25 cellular contexts compared by ENCODE assay signal in genomic region chr14:24077086-24077485, GRCh38. TPM values are rescaled to one million over a fixed set of nuclear protein-coding genes. Genes with fewer than 3 reads are reported as not detected.
A peak's percentile ranks its signal among the peaks of the same experiment; 100 is the strongest.
DNase-seq lines count a peak whose midpoint lies in the region; ATAC-seq, FAIRE-seq and TF ChIP-seq lines count a peak whose summit lies in the region.
"Had no signal": no experiment of that assay in that cellular context is flagged by ENCODE, and none has a peak within 500 bp of the region (broad histone marks: within the 10 kb centered on the region; RNA-seq: fewer than 3 reads in every experiment).

No MANE protein-coding gene starts in this region.

- no peaks in the 10 kb centered on the region for H3K79me1 ChIP-seq in H9 (ENCODE audit: insufficient read depth, low read depth, low read length, poor library complexity, severe bottlenecking)

- intact Hi-C loops in HepG2 (cut with micrococcal nuclease; ENCODE audit: unreplicated experiment) = no loop called here
- intact Hi-C loops in right lobe of liver (cut with DNase I) = no loop called here

- no peak overlapping the region for H3K4ac ChIP-seq in H9 (ENCODE audit: low read depth, low read length)

- ATAC-seq in HepG2 = no peak
- ATAC-seq in right lobe of liver = no peak
- ATAC-seq in activated T-helper 17 cell treated with anti-CD3 and anti-CD28 coated beads, Interleukin-2, amount 50 U/mL, for 72 hours (replicated peaks) = no peak
- no peak for ATAC-seq in memory B cell (ENCODE audit: low read depth)
- ATAC-seq in stimulated activated effector memory CD8-positive, alpha-beta T cell treated with anti-CD3 and anti-CD28 coated beads, Interleukin-12 subunit alpha, Interleukin-12 subunit beta, amount 100 ng/mL, for 72 hours = no peak
- ATAC-seq: GM23338 had no signal

- no peak for FAIRE-seq in HepG2 (lab: Jason Lieb, UNC)
- FAIRE-seq: GM12891, GM18507, H54 had no signal

- WGBS in HepG2 (ENCODE audit: low lambda C conversion rate) = 78% methylated on average over 23 of the region's 23 CpGs
- 98% methylated on average over 7 of the region's 23 CpGs for WGBS in right lobe of liver (ENCODE audit: insufficient coverage, low coverage, low lambda C conversion rate, missing lambda C conversion rate)
- WGBS in H9 (ENCODE audit: extremely low coverage, insufficient read length, low lambda C conversion rate) = no CpG with 5 or more reads among the region's 23 CpGs

- H3K14ac ChIP-seq in H9 (ENCODE audit: insufficient read depth, low read length) = no peak overlapping the region

- BruUV-seq in HepG2 (replicated peaks; lab: Mats Ljungman, UMichigan) = no TSS peak

- CTCF ChIA-PET in HepG2 (lab: Yijun Ruan, JAX; ENCODE audit: low intra/inter-chr PET ratio, low total read pairs) = no interaction called here

- H3K27ac Mint-ChIP-seq in activated T-helper 17 cell treated with anti-CD3 and anti-CD28 coated beads, Interleukin-2, amount 50 U/mL, for 72 hours = peak overlapping the region; percentile 59
- H3K27ac Mint-ChIP-seq in memory B cell = peak overlapping the region; percentile 63
- peak overlapping the region; percentile 78 for H3K27ac Mint-ChIP-seq in stimulated activated effector memory CD8-positive, alpha-beta T cell treated with anti-CD3 and anti-CD28 coated beads, Interleukin-12 subunit alpha, Interleukin-12 subunit beta, amount 100 ng/mL, for 72 hours
- H3K27ac Mint-ChIP-seq in H9 = no peak overlapping the region
- H3K27ac Mint-ChIP-seq: GM23338 had no signal

- H3K56ac ChIP-seq in H9 (ENCODE audit: insufficient read length, low read depth, low read length) = no peak overlapping the region

- H3K9me3 ChIP-seq in HepG2 (ENCODE audit: low read length) = no peaks in the 10 kb centered on the region
- no peaks in the 10 kb centered on the region for H3K9me3 ChIP-seq in right lobe of liver
- H3K9me3 ChIP-seq in H9 (ENCODE audit: control insufficient read depth, low read depth, low read length) = no peaks in the 10 kb centered on the region

- H3K27me3 Mint-ChIP-seq in activated T-helper 17 cell treated with anti-CD3 and anti-CD28 coated beads, Interleukin-2, amount 50 U/mL, for 72 hours = no peaks in the 10 kb centered on the region
- H3K27me3 Mint-ChIP-seq in memory B cell (no peaks in the 10 kb centered on the region), H9 (ENCODE audit: low read depth) (peaks cover 12% of the 10 kb centered on the region)
- H3K27me3 Mint-ChIP-seq: CD4-positive, alpha-beta memory T cell had no signal

- H2BK5ac ChIP-seq in H9 (ENCODE audit: insufficient read length, low read length) = no peak overlapping the region

- H3K27me3 ChIP-seq in HepG2 (ENCODE audit: control insufficient read depth in 1 of 2, insufficient read depth in 2 of 2, low read length in 2 of 2) (peaks cover 18 to 64% of the 10 kb centered on the region in 2 experiments), right lobe of liver (no peaks in the 10 kb centered on the region), H9 (ENCODE audit: insufficient read depth, low read length) (no peaks in the 10 kb centered on the region; the same call in 1 of the 2 replicates)

- no peak overlapping the region for H3K23ac ChIP-seq in H9 (ENCODE audit: insufficient read length, low read depth, low read length)

- no peak overlapping the region for H3K4me3 Mint-ChIP-seq in activated T-helper 17 cell treated with anti-CD3 and anti-CD28 coated beads, Interleukin-2, amount 50 U/mL, for 72 hours
- no peak overlapping the region for H3K4me3 Mint-ChIP-seq in memory B cell
- no peak overlapping the region for H3K4me3 Mint-ChIP-seq in stimulated activated effector memory CD8-positive, alpha-beta T cell treated with anti-CD3 and anti-CD28 coated beads, Interleukin-12 subunit alpha, Interleukin-12 subunit beta, amount 100 ng/mL, for 72 hours
- no peak overlapping the region for H3K4me3 Mint-ChIP-seq in H9
- H3K4me3 Mint-ChIP-seq: CD4-positive, alpha-beta memory T cell; GM23338 had no signal

- TF ChIP-seq RAD21 in HepG2 (CRISPR knock-in tag; IDR thresholded peaks at IDR 0.05) = no peak

- TF ChIP-seq EP300 in HepG2 (IDR thresholded peaks at IDR 0.05; ENCODE audit: low read depth in 2 of 2, low read length in 2 of 2) (no peak), HepG2 (CRISPR knock-in tag; IDR thresholded peaks at IDR 0.05; ENCODE audit: borderline replicate concordance) (no peak)

- H3K4me1 Mint-ChIP-seq in activated T-helper 17 cell treated with anti-CD3 and anti-CD28 coated beads, Interleukin-2, amount 50 U/mL, for 72 hours = peaks cover 4% of the 10 kb centered on the region
- H3K4me1 Mint-ChIP-seq in memory B cell = peaks cover 32% of the 10 kb centered on the region
- peaks cover 40% of the 10 kb centered on the region for H3K4me1 Mint-ChIP-seq in stimulated activated effector memory CD8-positive, alpha-beta T cell treated with anti-CD3 and anti-CD28 coated beads, Interleukin-12 subunit alpha, Interleukin-12 subunit beta, amount 100 ng/mL, for 72 hours
- H3K4me1 Mint-ChIP-seq in H9 = peaks cover 35 to 44% of the 10 kb centered on the region in 2 experiments

- H4K20me1 ChIP-seq in HepG2 (ENCODE audit: insufficient read depth, low read length) = no peaks in the 10 kb centered on the region
- no peaks in the 10 kb centered on the region for H4K20me1 ChIP-seq in H9 (ENCODE audit: control insufficient read depth, insufficient read depth, insufficient read length)

- no peak overlapping the region for H3T11ph ChIP-seq in H9 (ENCODE audit: low read length)

- H3K27ac ChIP-seq in HepG2 (ENCODE audit: extremely low read length, insufficient read depth, low read length) (no peak overlapping the region), right lobe of liver (no peak overlapping the region), H9 (ENCODE audit: insufficient read length, low read depth, low read length) (no peak overlapping the region)

- H3K79me2 ChIP-seq in HepG2 (ENCODE audit: insufficient read depth, low read length) (no peaks in the 10 kb centered on the region), H9 (ENCODE audit: insufficient read depth, low read length) (no peaks in the 10 kb centered on the region)

- TF ChIP-seq CTCF in HepG2 (CRISPR knock-in tag; IDR thresholded peaks at IDR 0.05) (no peak), right lobe of liver (IDR thresholded peaks at IDR 0.05) (no peak), H9 (conservative IDR thresholded peaks at IDR 0.05) (no peak)

- H3K4me3 ChIP-seq in HepG2 (replicated peaks in 1 of 3; ENCODE audit: insufficient read depth in 1 of 3, low read depth in 2 of 3, low read length in 3 of 3) (no peak overlapping the region), right lobe of liver (no peak overlapping the region)
- H3K4me3 ChIP-seq: GM23338 had no signal

- peaks cover 43% of the 10 kb centered on the region for H3K4me1 ChIP-seq in HepG2 (ENCODE audit: insufficient read depth, low read length)
- peaks cover 0 to 45% (median 21%) of the 10 kb centered on the region in 4 donors for H3K4me1 ChIP-seq in right lobe of liver
- peaks cover 5% of the 10 kb centered on the region; the same call in 1 of the 2 replicates for H3K4me1 ChIP-seq in H9 (ENCODE audit: insufficient read depth, low read length)

- no peak overlapping the region for H3K9ac ChIP-seq in HepG2 (ENCODE audit: insufficient read depth, low read depth, low read length)
- H3K9ac ChIP-seq in H9 (ENCODE audit: extremely low read depth, insufficient read length, low read length) = no peak overlapping the region

- H3K18ac ChIP-seq in H9 (ENCODE audit: insufficient read length, low read depth, low read length) = no peak overlapping the region

- H3K36me3 ChIP-seq in HepG2 (replicated peaks in 1 of 2; ENCODE audit: control insufficient read depth in 1 of 2, insufficient read depth in 2 of 2, low read length in 2 of 2) (no peaks in the 10 kb centered on the region), right lobe of liver (no peaks in the 10 kb centered on the region)

- H2BK120ac ChIP-seq in H9 (ENCODE audit: low read depth, low read length, poor library complexity, severe bottlenecking) = no peak overlapping the region

- H2AFZ ChIP-seq in HepG2 (ENCODE audit: low read length) (no peak overlapping the region), H9 (ENCODE audit: low read length) (no peak overlapping the region)
- H2AFZ ChIP-seq: GM23338 had no signal

- DNase-seq in HepG2 (ENCODE audit: low spot score) = no peak
- no peak for DNase-seq in right lobe of liver
- DNase-seq in memory B cell (ENCODE audit: low spot score in 2 of 2) = no peak
- no peak for DNase-seq in stimulated activated effector memory CD8-positive, alpha-beta T cell treated with anti-CD3 and anti-CD28 coated beads, Interleukin-12 subunit alpha, Interleukin-12 subunit beta, amount 100 ng/mL, for 72 hours (ENCODE audit: low spot score in 2 of 2)
- DNase-seq in NCI-H524 (lab: John Stamatoyannopoulos, UW) = no peak
- DNase-seq in activated CD4-positive, alpha-beta T cell treated with anti-CD3 and anti-CD28 coated beads for 48 hours = no peak
- DNase-seq in H9 = no peak
- DNase-seq: C1 segment of cervical spinal cord; Calu3; CD4-positive, alpha-beta memory T cell; COR-L47; DMS53; DMS79 treated with DMSO at 0.1 percent for 48 hours; GF-D8; HCEC 1CT had no signal

- H4K8ac ChIP-seq in H9 (replicated peaks; ENCODE audit: insufficient read length, low read depth, low read length) = no peak overlapping the region

- H2BK15ac ChIP-seq in H9 (ENCODE audit: low read depth, low read length) = no peak overlapping the region

- no peak overlapping the region for H2AK5ac ChIP-seq in H9 (ENCODE audit: insufficient read length, low read length)

- no peaks in the 10 kb centered on the region for H3K36me3 Mint-ChIP-seq in activated T-helper 17 cell treated with anti-CD3 and anti-CD28 coated beads, Interleukin-2, amount 50 U/mL, for 72 hours (ENCODE audit: low read depth)
- H3K36me3 Mint-ChIP-seq in memory B cell (no peaks in the 10 kb centered on the region), H9 (ENCODE audit: insufficient read depth in 1 of 3, low read depth in 3 of 3) (no peaks in the 10 kb centered on the region; a peak in 1 of 7 replicates)
- peaks cover 8% of the 10 kb centered on the region for H3K36me3 Mint-ChIP-seq in stimulated activated effector memory CD8-positive, alpha-beta T cell treated with anti-CD3 and anti-CD28 coated beads, Interleukin-12 subunit alpha, Interleukin-12 subunit beta, amount 100 ng/mL, for 72 hours
- H3K36me3 Mint-ChIP-seq: CD4-positive, alpha-beta memory T cell had no signal

- no peak overlapping the region for H2BK12ac ChIP-seq in H9 (ENCODE audit: insufficient read length, low read depth, low read length)

- H3K9me3 Mint-ChIP-seq in activated T-helper 17 cell treated with anti-CD3 and anti-CD28 coated beads, Interleukin-2, amount 50 U/mL, for 72 hours = no peaks in the 10 kb centered on the region
- no peaks in the 10 kb centered on the region for H3K9me3 Mint-ChIP-seq in memory B cell
- no peaks in the 10 kb centered on the region for H3K9me3 Mint-ChIP-seq in stimulated activated effector memory CD8-positive, alpha-beta T cell treated with anti-CD3 and anti-CD28 coated beads, Interleukin-12 subunit alpha, Interleukin-12 subunit beta, amount 100 ng/mL, for 72 hours
- no peaks in the 10 kb centered on the region for H3K9me3 Mint-ChIP-seq in H9
- H3K9me3 Mint-ChIP-seq: CD4-positive, alpha-beta memory T cell; GM23338 had no signal

- TF ChIP-seq POLR2A in HepG2 (IDR thresholded peaks at IDR 0.05; ENCODE audit: insufficient read depth in 1 of 2, low read depth in 2 of 2, low read length in 2 of 2) (no peak), right lobe of liver (IDR thresholded peaks at IDR 0.05) (no peak)

- H4K5ac ChIP-seq in H9 (ENCODE audit: insufficient read length, low read depth, low read length) = no peak overlapping the region

- in situ Hi-C loops in HepG2 (cut with HindIII; ENCODE audit: extremely low pct_ligation_motif_present, low pct_unique_long_range_greater_than_20kb) = no loop called here

- POLR2A ChIA-PET in HepG2 (lab: Yijun Ruan, JAX) = interaction anchor here (8.3 kb wide), 1 partner anchor 18 kb away, joined by 68 read pairs; the partner anchor contains the start of gene PCK2

- no peak overlapping the region for H4K91ac ChIP-seq in H9 (ENCODE audit: insufficient read length, low read depth, low read length)

- H3K23me2 ChIP-seq in H9 (ENCODE audit: insufficient read length, low read depth, low read length, poor library complexity, severe bottlenecking) = peaks cover 4% of the 10 kb centered on the region

- H2BK20ac ChIP-seq in H9 (ENCODE audit: low read depth, low read length, poor library complexity, severe bottlenecking) = no peak overlapping the region

- H3K4me2 ChIP-seq in HepG2 (ENCODE audit: low read depth, low read length) = no peak overlapping the region
- H3K4me2 ChIP-seq in H9 (ENCODE audit: insufficient read depth, insufficient read length, low read length) = no peak overlapping the region
- H3K4me2 ChIP-seq: GM23338 had no signal

RNA-seq across cellular contexts. Expression of gene CPNE6, which starts 5.7 kb away (rescaled TPM):
- not detected in 2 replicates for total RNA-seq in HepG2 (2016; rRNA removed; fragmentation: Illumina TruSeq; extraction: Trizol)
- not detected in 2 replicates for total RNA-seq in HepG2 (2016; cell fraction: cytosol; rRNA removed; fragmentation: Illumina TruSeq; extraction: Trizol; ENCODE audit: low read depth)
- not detected in 2 replicates for total RNA-seq in HepG2 (2016; cell fraction: insoluble cytoplasmic fraction; rRNA removed; fragmentation: Illumina TruSeq; extraction: Trizol)
- not detected in 2 replicates for total RNA-seq in HepG2 (2016; cell fraction: membrane; rRNA removed; fragmentation: Illumina TruSeq; extraction: Trizol)
- not detected in 2 replicates for total RNA-seq in HepG2 (2016; cell fraction: nucleus; rRNA removed; fragmentation: Illumina TruSeq; extraction: Trizol)
- polyA plus RNA-seq in HepG2 (2011; rRNA removed) = 0.03 TPM in 1 of 2 replicates, not detected in the other
- polyA plus RNA-seq in HepG2 (2011; cell fraction: cytosol; rRNA removed) = not detected in 2 replicates
- 0.06 and 0.16 TPM in 2 replicates for polyA plus RNA-seq in HepG2 (2011; cell fraction: nucleus; rRNA removed)
- polyA plus RNA-seq in HepG2 (2012) = 0.05 TPM in 1 of 2 replicates, not detected in the other
- polyA plus RNA-seq in HepG2 (2016; cell fraction: cytosol; fragmentation: Illumina TruSeq; extraction: Trizol; ENCODE audit: low read depth) = not detected in 2 replicates
- not detected in 2 replicates for polyA plus RNA-seq in HepG2 (2016; cell fraction: insoluble cytoplasmic fraction; fragmentation: Illumina TruSeq; extraction: Trizol; ENCODE audit: low read depth)
- not detected in 2 replicates for polyA plus RNA-seq in HepG2 (2016; cell fraction: membrane; fragmentation: Illumina TruSeq; extraction: Trizol; ENCODE audit: low read depth)
- not detected in 2 replicates for polyA plus RNA-seq in HepG2 (2016; cell fraction: nucleus; fragmentation: Illumina TruSeq; extraction: Trizol; ENCODE audit: insufficient read depth, low read depth)
- 0.16 TPM in 1 of 2 replicates, not detected in the other for polyA minus RNA-seq in HepG2 (2011; rRNA and poly(A)+ RNA removed; ENCODE audit: low replicate concordance)
- polyA minus RNA-seq in HepG2 (2011; cell fraction: cytosol; rRNA and poly(A)+ RNA removed) = not detected in 2 replicates
- not detected in 2 replicates for polyA minus RNA-seq in HepG2 (2011; cell fraction: nucleus; rRNA and poly(A)+ RNA removed)
- total RNA-seq in right lobe of liver = under 1 TPM in 4 of 6 experiments, not detected in 2; 0.09 to 0.40 (median 0.18) TPM
- total RNA-seq in activated T-helper 17 cell treated with anti-CD3 and anti-CD28 coated beads, Interleukin-2, amount 50 U/mL, for 72 hours = not detected
- total RNA-seq in H9 (2021) = not detected in 2 replicates
- total RNA-seq: A172; A673; Calu3; CD4-positive, alpha-beta memory T cell; Daoy; G401; GM23338 had no signal
- polyA plus RNA-seq: BJ had no signal

RNA-seq across cellular contexts. Expression of gene PCK2, which starts 17.0 kb away (rescaled TPM):
- total RNA-seq in HepG2 (2016; rRNA removed; fragmentation: Illumina TruSeq; extraction: Trizol) (118 and 129 TPM in 2 replicates), right lobe of liver (100 to 1,000 TPM; 124 to 615 (median 240) TPM), H9 (2021) (48.9 and 50.2 TPM in 2 replicates)
- total RNA-seq in HepG2 (2016; cell fraction: cytosol; rRNA removed; fragmentation: Illumina TruSeq; extraction: Trizol; ENCODE audit: low read depth) = 29.7 and 32.7 TPM in 2 replicates
- 112 and 129 TPM in 2 replicates for total RNA-seq in HepG2 (2016; cell fraction: insoluble cytoplasmic fraction; rRNA removed; fragmentation: Illumina TruSeq; extraction: Trizol)
- total RNA-seq in HepG2 (2016; cell fraction: membrane; rRNA removed; fragmentation: Illumina TruSeq; extraction: Trizol) = 38.2 and 39.1 TPM in 2 replicates
- 96.7 and 121 TPM in 2 replicates for total RNA-seq in HepG2 (2016; cell fraction: nucleus; rRNA removed; fragmentation: Illumina TruSeq; extraction: Trizol)
- 272 and 316 TPM in 2 replicates for polyA plus RNA-seq in HepG2 (2011; rRNA removed)
- 238 and 309 TPM in 2 replicates for polyA plus RNA-seq in HepG2 (2011; cell fraction: cytosol; rRNA removed)
- polyA plus RNA-seq in HepG2 (2011; cell fraction: nucleus; rRNA removed) = 309 TPM in 2 replicates
- polyA plus RNA-seq in HepG2 (2012) = 216 and 286 TPM in 2 replicates
- 19.2 and 20.8 TPM in 2 replicates for polyA plus RNA-seq in HepG2 (2016; cell fraction: cytosol; fragmentation: Illumina TruSeq; extraction: Trizol; ENCODE audit: low read depth)
- 122 and 140 TPM in 2 replicates for polyA plus RNA-seq in HepG2 (2016; cell fraction: insoluble cytoplasmic fraction; fragmentation: Illumina TruSeq; extraction: Trizol; ENCODE audit: low read depth)
- 27.1 and 31.0 TPM in 2 replicates for polyA plus RNA-seq in HepG2 (2016; cell fraction: membrane; fragmentation: Illumina TruSeq; extraction: Trizol; ENCODE audit: low read depth)
- 172 and 175 TPM in 2 replicates for polyA plus RNA-seq in HepG2 (2016; cell fraction: nucleus; fragmentation: Illumina TruSeq; extraction: Trizol; ENCODE audit: insufficient read depth, low read depth)
- 87.1 and 691 TPM in 2 replicates for polyA minus RNA-seq in HepG2 (2011; rRNA and poly(A)+ RNA removed; ENCODE audit: low replicate concordance)
- 204 and 209 TPM in 2 replicates for polyA minus RNA-seq in HepG2 (2011; cell fraction: cytosol; rRNA and poly(A)+ RNA removed)
- polyA minus RNA-seq in HepG2 (2011; cell fraction: nucleus; rRNA and poly(A)+ RNA removed) = 128 and 158 TPM in 2 replicates
- total RNA-seq in activated T-helper 17 cell treated with anti-CD3 and anti-CD28 coated beads, Interleukin-2, amount 50 U/mL, for 72 hours = 10 to 100 TPM; 31.4 to 57.6 TPM

RNA-seq across cellular contexts. Expression of gene CARMIL3, which starts 25.3 kb away (rescaled TPM):
- total RNA-seq in HepG2 (2016; rRNA removed; fragmentation: Illumina TruSeq; extraction: Trizol) (0.13 and 0.27 TPM in 2 replicates), right lobe of liver (1 to 10 TPM in 1 of 6 experiments, under 1 TPM in 5; 0.18 to 1.9 (median 0.29) TPM), H9 (2021) (4.7 and 5.8 TPM in 2 replicates)
- total RNA-seq in HepG2 (2016; cell fraction: cytosol; rRNA removed; fragmentation: Illumina TruSeq; extraction: Trizol; ENCODE audit: low read depth) = 0.18 TPM in 1 of 2 replicates, not detected in the other
- total RNA-seq in HepG2 (2016; cell fraction: insoluble cytoplasmic fraction; rRNA removed; fragmentation: Illumina TruSeq; extraction: Trizol) = 0.12 and 0.41 TPM in 2 replicates
- 0.03 and 0.15 TPM in 2 replicates for total RNA-seq in HepG2 (2016; cell fraction: membrane; rRNA removed; fragmentation: Illumina TruSeq; extraction: Trizol)
- total RNA-seq in HepG2 (2016; cell fraction: nucleus; rRNA removed; fragmentation: Illumina TruSeq; extraction: Trizol) = 0.47 and 0.65 TPM in 2 replicates
- 0.55 and 0.85 TPM in 2 replicates for polyA plus RNA-seq in HepG2 (2011; rRNA removed)
- 0.13 and 0.21 TPM in 2 replicates for polyA plus RNA-seq in HepG2 (2011; cell fraction: cytosol; rRNA removed)
- 7.7 and 8.1 TPM in 2 replicates for polyA plus RNA-seq in HepG2 (2011; cell fraction: nucleus; rRNA removed)
- 0.16 and 0.34 TPM in 2 replicates for polyA plus RNA-seq in HepG2 (2012)
- polyA plus RNA-seq in HepG2 (2016; cell fraction: cytosol; fragmentation: Illumina TruSeq; extraction: Trizol; ENCODE audit: low read depth) = 0.03 TPM in 2 replicates
- 0.19 and 0.23 TPM in 2 replicates for polyA plus RNA-seq in HepG2 (2016; cell fraction: insoluble cytoplasmic fraction; fragmentation: Illumina TruSeq; extraction: Trizol; ENCODE audit: low read depth)
- 0.05 TPM in 2 replicates for polyA plus RNA-seq in HepG2 (2016; cell fraction: membrane; fragmentation: Illumina TruSeq; extraction: Trizol; ENCODE audit: low read depth)
- 1.6 and 2.9 TPM in 2 replicates for polyA plus RNA-seq in HepG2 (2016; cell fraction: nucleus; fragmentation: Illumina TruSeq; extraction: Trizol; ENCODE audit: insufficient read depth, low read depth)
- 0.14 and 3.1 TPM in 2 replicates for polyA minus RNA-seq in HepG2 (2011; rRNA and poly(A)+ RNA removed; ENCODE audit: low replicate concordance)
- polyA minus RNA-seq in HepG2 (2011; cell fraction: cytosol; rRNA and poly(A)+ RNA removed) = 0.20 and 0.44 TPM in 2 replicates
- polyA minus RNA-seq in HepG2 (2011; cell fraction: nucleus; rRNA and poly(A)+ RNA removed) = 0.77 and 2.9 TPM in 2 replicates
- total RNA-seq in activated T-helper 17 cell treated with anti-CD3 and anti-CD28 coated beads, Interleukin-2, amount 50 U/mL, for 72 hours = 1 to 10 TPM; 2.1 to 4.2 TPM
- polyA plus RNA-seq: CD4-positive, alpha-beta memory T cell had no signal

RNA-seq across cellular contexts. Expression of gene DCAF11, which starts 37.5 kb away (rescaled TPM):
- total RNA-seq in HepG2 (2016; rRNA removed; fragmentation: Illumina TruSeq; extraction: Trizol) (257 and 342 TPM in 2 replicates), right lobe of liver (100 to 1,000 TPM in 3 of 6 experiments, 10 to 100 TPM in 3; 65.9 to 180 (median 103) TPM), H9 (2021) (73.4 and 74.3 TPM in 2 replicates)
- 34.1 and 39.6 TPM in 2 replicates for total RNA-seq in HepG2 (2016; cell fraction: cytosol; rRNA removed; fragmentation: Illumina TruSeq; extraction: Trizol; ENCODE audit: low read depth)
- 258 and 327 TPM in 2 replicates for total RNA-seq in HepG2 (2016; cell fraction: insoluble cytoplasmic fraction; rRNA removed; fragmentation: Illumina TruSeq; extraction: Trizol)
- 160 and 166 TPM in 2 replicates for total RNA-seq in HepG2 (2016; cell fraction: membrane; rRNA removed; fragmentation: Illumina TruSeq; extraction: Trizol)
- total RNA-seq in HepG2 (2016; cell fraction: nucleus; rRNA removed; fragmentation: Illumina TruSeq; extraction: Trizol) = 174 and 191 TPM in 2 replicates
- polyA plus RNA-seq in HepG2 (2011; rRNA removed) = 150 and 176 TPM in 2 replicates
- 134 and 153 TPM in 2 replicates for polyA plus RNA-seq in HepG2 (2011; cell fraction: cytosol; rRNA removed)
- 221 and 233 TPM in 2 replicates for polyA plus RNA-seq in HepG2 (2011; cell fraction: nucleus; rRNA removed)
- 123 and 142 TPM in 2 replicates for polyA plus RNA-seq in HepG2 (2012)
- polyA plus RNA-seq in HepG2 (2016; cell fraction: cytosol; fragmentation: Illumina TruSeq; extraction: Trizol; ENCODE audit: low read depth) = 37.7 and 39.7 TPM in 2 replicates
- 251 and 268 TPM in 2 replicates for polyA plus RNA-seq in HepG2 (2016; cell fraction: insoluble cytoplasmic fraction; fragmentation: Illumina TruSeq; extraction: Trizol; ENCODE audit: low read depth)
- polyA plus RNA-seq in HepG2 (2016; cell fraction: membrane; fragmentation: Illumina TruSeq; extraction: Trizol; ENCODE audit: low read depth) = 114 and 116 TPM in 2 replicates
- 253 and 275 TPM in 2 replicates for polyA plus RNA-seq in HepG2 (2016; cell fraction: nucleus; fragmentation: Illumina TruSeq; extraction: Trizol; ENCODE audit: insufficient read depth, low read depth)
- 74.6 and 273 TPM in 2 replicates for polyA minus RNA-seq in HepG2 (2011; rRNA and poly(A)+ RNA removed; ENCODE audit: low replicate concordance)
- polyA minus RNA-seq in HepG2 (2011; cell fraction: cytosol; rRNA and poly(A)+ RNA removed) = 98.7 and 103 TPM in 2 replicates
- polyA minus RNA-seq in HepG2 (2011; cell fraction: nucleus; rRNA and poly(A)+ RNA removed) = 146 and 181 TPM in 2 replicates
- total RNA-seq in activated T-helper 17 cell treated with anti-CD3 and anti-CD28 coated beads, Interleukin-2, amount 50 U/mL, for 72 hours = 10 to 100 TPM; 72.4 to 94.8 TPM

RNA-seq across cellular contexts. Expression of gene NRL, which starts 37.7 kb away (rescaled TPM):
- total RNA-seq in HepG2 (2016; rRNA removed; fragmentation: Illumina TruSeq; extraction: Trizol) (4.7 and 5.2 TPM in 2 replicates), right lobe of liver (1 to 10 TPM; 1.4 to 2.9 (median 2.1) TPM), H9 (2021) (2.2 and 2.5 TPM in 2 replicates)
- total RNA-seq in HepG2 (2016; cell fraction: cytosol; rRNA removed; fragmentation: Illumina TruSeq; extraction: Trizol; ENCODE audit: low read depth) = 6.6 and 7.1 TPM in 2 replicates
- total RNA-seq in HepG2 (2016; cell fraction: insoluble cytoplasmic fraction; rRNA removed; fragmentation: Illumina TruSeq; extraction: Trizol) = 4.7 and 5.6 TPM in 2 replicates
- 9.2 and 10.6 TPM in 2 replicates for total RNA-seq in HepG2 (2016; cell fraction: membrane; rRNA removed; fragmentation: Illumina TruSeq; extraction: Trizol)
- total RNA-seq in HepG2 (2016; cell fraction: nucleus; rRNA removed; fragmentation: Illumina TruSeq; extraction: Trizol) = 3.4 and 5.1 TPM in 2 replicates
- 2.5 and 3.4 TPM in 2 replicates for polyA plus RNA-seq in HepG2 (2011; rRNA removed)
- 2.9 and 5.2 TPM in 2 replicates for polyA plus RNA-seq in HepG2 (2011; cell fraction: cytosol; rRNA removed)
- polyA plus RNA-seq in HepG2 (2011; cell fraction: nucleus; rRNA removed) = 3.5 and 3.9 TPM in 2 replicates
- polyA plus RNA-seq in HepG2 (2012) = 2.2 and 2.5 TPM in 2 replicates
- 3.4 and 5.1 TPM in 2 replicates for polyA plus RNA-seq in HepG2 (2016; cell fraction: cytosol; fragmentation: Illumina TruSeq; extraction: Trizol; ENCODE audit: low read depth)
- polyA plus RNA-seq in HepG2 (2016; cell fraction: insoluble cytoplasmic fraction; fragmentation: Illumina TruSeq; extraction: Trizol; ENCODE audit: low read depth) = 4.5 and 4.7 TPM in 2 replicates
- 6.1 and 7.7 TPM in 2 replicates for polyA plus RNA-seq in HepG2 (2016; cell fraction: membrane; fragmentation: Illumina TruSeq; extraction: Trizol; ENCODE audit: low read depth)
- 3.5 and 4.8 TPM in 2 replicates for polyA plus RNA-seq in HepG2 (2016; cell fraction: nucleus; fragmentation: Illumina TruSeq; extraction: Trizol; ENCODE audit: insufficient read depth, low read depth)
- polyA minus RNA-seq in HepG2 (2011; rRNA and poly(A)+ RNA removed; ENCODE audit: low replicate concordance) = 0.58 and 9.0 TPM in 2 replicates
- 3.0 and 3.9 TPM in 2 replicates for polyA minus RNA-seq in HepG2 (2011; cell fraction: cytosol; rRNA and poly(A)+ RNA removed)
- polyA minus RNA-seq in HepG2 (2011; cell fraction: nucleus; rRNA and poly(A)+ RNA removed) = 6.1 and 6.6 TPM in 2 replicates
- 1 to 10 TPM; 1.7 to 2.5 TPM for total RNA-seq in activated T-helper 17 cell treated with anti-CD3 and anti-CD28 coated beads, Interleukin-2, amount 50 U/mL, for 72 hours
- total RNA-seq: A172 had no signal

Comparison
In these comparisons a context has a peak if more than half of its experiments do, and no peak if none do; other contexts are left out.
1. H3K27ac Mint-ChIP-seq: peak in activated T-helper 17 cell treated with anti-CD3 and anti-CD28 coated beads, Interleukin-2, amount 50 U/mL, for 72 hours (single experiment), memory B cell (single experiment) and stimulated activated effector memory CD8-positive, alpha-beta T cell treated with anti-CD3 and anti-CD28 coated beads, Interleukin-12 subunit alpha, Interleukin-12 subunit beta, amount 100 ng/mL, for 72 hours (single experiment); none in H9 (0 of 3).